13 cellular contexts compared by ENCODE assay signal in genomic region chr11:9717719-9718118, GRCh38. TPM values are rescaled to one million over a fixed set of nuclear protein-coding genes. Genes with fewer than 3 reads are reported as not detected.
DNase-seq lines count a peak whose midpoint lies in the region; ATAC-seq, FAIRE-seq and TF ChIP-seq lines count a peak whose summit lies in the region.
"Had no signal": no experiment of that assay in that cellular context is flagged by ENCODE, and none has a peak within 500 bp of the region (broad histone marks: within the 10 kb centered on the region; RNA-seq: fewer than 3 reads in every experiment).

No MANE protein-coding gene starts in this region.

- TF ChIP-seq POLR2A in K562 (conservative IDR thresholded peaks at IDR 0.05): no peak

- H3K4me3 ChIP-seq in right atrium auricular region: no peak overlapping the region
- H3K4me3 ChIP-seq in K562: no peak overlapping the region
- no peak overlapping the region for H3K4me3 ChIP-seq in osteoblast (ENCODE audit: insufficient read depth, low read length)
- no peak overlapping the region for H3K4me3 ChIP-seq in aorta (ENCODE audit: low read length in 2 of 2)
- H3K4me3 ChIP-seq: MG63, smooth muscle cell had no signal

- H3K9me1 ChIP-seq in K562 (ENCODE audit: control insufficient read depth, insufficient read depth, low read length): no peaks in the 10 kb centered on the region

- H3K27ac ChIP-seq in right atrium auricular region (peak overlapping the region; percentile 52 to 74), K562 (ENCODE audit: extremely low read depth, low read depth, low read length) (no peak overlapping the region), osteoblast (ENCODE audit: low read depth, low read length) (peak overlapping the region; percentile 61), aorta (ENCODE audit: low read depth in 1 of 2, low read length in 2 of 2) (peak overlapping the region; percentile 12 to 57)

- H3K79me2 ChIP-seq in K562 (ENCODE audit: control insufficient read depth, insufficient read depth, low read length): no peaks in the 10 kb centered on the region
- peaks cover 39% of the 10 kb centered on the region for H3K79me2 ChIP-seq in osteoblast (ENCODE audit: insufficient read depth, low read length)

- DNase-seq in right atrium auricular region (ENCODE audit: low spot score) (no peak), left ventricle myocardium superior (no peak), K562 (ENCODE audit: extremely low read depth in 1 of 4, low spot score in 3 of 4) (no peak), osteoblast (ENCODE audit: insufficient read length, low spot score, missing footprints) (no peak), aorta (no peak), HPDE6-E6E7 (ENCODE audit: extremely low spot score) (no peak), NCI-H1694 (lab: John Stamatoyannopoulos, UW) (no peak)
- DNase-seq: activated T-cell treated with anti-CD3 and anti-CD28 coated beads, Interleukin-2, amount 50 U/mL, for 1 hour; AML-193; MG63; NCI-H524 had no signal

- H3K9ac ChIP-seq in K562 (ENCODE audit: insufficient read depth in 1 of 2, low read depth in 2 of 2, low read length in 2 of 2): no peak overlapping the region

- POLR2A ChIA-PET in K562 (lab: Yijun Ruan, JAX): interaction anchor here (1.2 to 1.3 kb wide), 2 partner anchors 10 to 12 kb away, joined by 3 to 4 read pairs; no protein-coding TSS in a partner anchor

- ATAC-seq in left ventricle myocardium superior: no peak
- no peak for ATAC-seq in K562
- ATAC-seq in aorta (ENCODE audit: low FRiP score): no peak
- no peak for ATAC-seq in GM21529 (IDR thresholded peaks at IDR 0.05; ENCODE audit: unreplicated experiment)

- H4K20me1 ChIP-seq in K562 (replicated peaks; ENCODE audit: control insufficient read depth, insufficient read depth, low read length): no peaks in the 10 kb centered on the region
- peaks cover 2% of the 10 kb centered on the region for H4K20me1 ChIP-seq in osteoblast (ENCODE audit: insufficient read depth, low read length)

- intact Hi-C loops in left ventricle myocardium superior (cut with micrococcal nuclease): no loop called here
- intact Hi-C loops in K562 (cut with micrococcal nuclease): no loop called here
- intact Hi-C loops in aorta (cut with DNase I): no loop called here

- TF ChIP-seq CTCF in right atrium auricular region (IDR thresholded peaks at IDR 0.05) (no peak), K562 (IDR thresholded peaks at IDR 0.05 in 2 of 3, conservative IDR thresholded peaks at IDR 0.05 in 1 of 3; ENCODE audit: insufficient read depth in 2 of 3, low read depth in 1 of 3, low read length in 3 of 3) (no peak), osteoblast (IDR thresholded peaks at IDR 0.05; ENCODE audit: extremely low read depth, low read depth, low read length) (no peak)

- no peak for TF ChIP-seq EP300 in K562 (IDR thresholded peaks at IDR 0.05; ENCODE audit: low read length)

- BruUV-seq in K562 (replicated peaks; lab: Mats Ljungman, UMichigan): no TSS peak

- no peak for FAIRE-seq in K562 (lab: Jason Lieb, UNC)

- H3K4me1 ChIP-seq in right atrium auricular region (peaks cover 0 to 42% of the 10 kb centered on the region in 2 donors), K562 (replicated peaks in 1 of 2; ENCODE audit: control insufficient read depth in 2 of 2, insufficient read depth in 2 of 2, low read length in 2 of 2) (peaks cover 0 to 12% of the 10 kb centered on the region in 2 experiments; a peak in 4 of 5 replicates), osteoblast (ENCODE audit: insufficient read depth, low read length) (peaks cover 28% of the 10 kb centered on the region), aorta (ENCODE audit: control insufficient read depth in 1 of 2, insufficient read depth in 2 of 2, low read length in 2 of 2) (peaks cover 4 to 18% of the 10 kb centered on the region in 2 donors)

- peaks cover 14% of the 10 kb centered on the region for H3K36me3 ChIP-seq in right atrium auricular region
- H3K36me3 ChIP-seq in K562 (ENCODE audit: control insufficient read depth, insufficient read depth, low read length): no peaks in the 10 kb centered on the region; the same call in 2 of the 3 replicates
- peaks cover 3% of the 10 kb centered on the region for H3K36me3 ChIP-seq in osteoblast (ENCODE audit: insufficient read depth, low read length)
- H3K36me3 ChIP-seq in aorta (ENCODE audit: control insufficient read depth in 1 of 2, insufficient read depth in 2 of 2, low read length in 1 of 2): no peaks in the 10 kb centered on the region

- H3K27me3 ChIP-seq in right atrium auricular region: no peaks in the 10 kb centered on the region
- no peaks in the 10 kb centered on the region for H3K27me3 ChIP-seq in K562 (ENCODE audit: control insufficient read depth in 2 of 2, insufficient read depth in 2 of 2, low read length in 2 of 2)
- H3K27me3 ChIP-seq in osteoblast (ENCODE audit: insufficient read depth, low read length): no peaks in the 10 kb centered on the region
- no peaks in the 10 kb centered on the region for H3K27me3 ChIP-seq in aorta (ENCODE audit: control insufficient read depth in 1 of 2, insufficient read depth in 2 of 2, low read length in 1 of 2)
- H3K27me3 ChIP-seq: MG63 had no signal

- H3K9me3 ChIP-seq in right atrium auricular region (no peaks in the 10 kb centered on the region), K562 (replicated peaks; ENCODE audit: control insufficient read depth, insufficient read depth, low read depth, low read length) (no peaks in the 10 kb centered on the region), osteoblast (ENCODE audit: low read depth, low read length) (no peaks in the 10 kb centered on the region), aorta (ENCODE audit: control insufficient read depth, low read length) (no peaks in the 10 kb centered on the region)

- H3K4me2 ChIP-seq in K562 (ENCODE audit: insufficient read depth, low read length) (no peak overlapping the region), osteoblast (ENCODE audit: insufficient read depth, low read length) (no peak overlapping the region)
- H3K4me2 ChIP-seq: smooth muscle cell had no signal

- CTCF ChIA-PET in K562 (lab: Yijun Ruan, JAX; ENCODE audit: low intra/inter-chr PET ratio): no interaction called here

- in situ Hi-C loops in K562 (cut with MboI): no loop called here

- no peak for TF ChIP-seq RAD21 in K562 (CRISPR knock-in tag; conservative IDR thresholded peaks at IDR 0.05 in 1 of 2, IDR thresholded peaks at IDR 0.05 in 1 of 2)

- WGBS in K562 (ENCODE audit: insufficient coverage, low coverage, missing lambda C conversion rate): 21% methylated on average over 2 of the region's 2 CpGs
- WGBS in aorta, 2 donors: 11 to 16% methylated on average over 2 of the region's 2 CpGs

- H2AFZ ChIP-seq in K562 (ENCODE audit: low read depth, low read length) (no peak overlapping the region), osteoblast (ENCODE audit: low read length) (peak overlapping the region; percentile 1)

TF ChIP-seq in K562, 482 proteins besides CTCF, POLR2A, EP300 and RAD21 (continues in another document):
- TF ChIP-seq E2F6 (IDR thresholded peaks at IDR 0.05; ENCODE audit: borderline replicate concordance in 1 of 2, extremely low read depth in 1 of 2, insufficient read depth in 1 of 2, insufficient read length in 1 of 2, low read depth in 1 of 2, low read length in 1 of 2, poor library complexity in 1 of 2, severe bottlenecking in 1 of 2) (no peak), CTCFL (IDR thresholded peaks at IDR 0.05; ENCODE audit: borderline replicate concordance, insufficient read depth, low read depth, low read length, poor library complexity, severe bottlenecking) (no peak), MECOM (CRISPR knock-in tag; IDR thresholded peaks at IDR 0.05) (no peak), ZNF589 (CRISPR knock-in tag; IDR thresholded peaks at IDR 0.05; ENCODE audit: low read depth) (no peak), U2AF2 (optimal IDR thresholded peaks at IDR 0.05; ENCODE audit: low read depth, low read length) (no peak)

RNA-seq across cellular contexts. Expression of gene SWAP70, which starts 53.8 kb away (rescaled TPM):
- total RNA-seq in right atrium auricular region: 10 to 100 TPM; 18.7 to 33.4 TPM
- 25.0 TPM for total RNA-seq in left ventricle myocardium superior
- total RNA-seq in K562 (2011; cell fraction: chromatin; rRNA removed; ENCODE audit: low replicate concordance): 1.2 and 3.2 TPM in 2 replicates
- total RNA-seq in K562 (2011; cell fraction: nucleolus; rRNA removed): 0.79 and 1.0 TPM in 2 replicates
- total RNA-seq in K562 (2011; cell fraction: nucleoplasm; rRNA removed): 1.4 and 2.7 TPM in 2 replicates
- total RNA-seq in K562 (2014; rRNA removed): 2.3 TPM in 2 replicates
- 4.4 and 4.8 TPM in 2 replicates for total RNA-seq in K562 (2014; rRNA removed; fragmentation: Illumina TruSeq; extraction: Trizol)
- total RNA-seq in K562 (2015; rRNA removed; fragmentation: Illumina TruSeq; extraction: Trizol): 4.9 and 5.0 TPM in 2 replicates
- total RNA-seq in K562 (2021): 2.9 and 4.3 TPM in 2 replicates
- polyA plus RNA-seq in K562 (2011; rRNA removed): 1.8 and 2.4 TPM in 2 replicates
- polyA plus RNA-seq in K562 (2011; cell fraction: cytosol; rRNA removed): 1.0 and 1.8 TPM in 2 replicates
- polyA plus RNA-seq in K562 (2011; cell fraction: nucleus; rRNA removed): 0.73 and 0.78 TPM in 2 replicates
- polyA plus RNA-seq in K562 (2012): 4.6 and 5.5 TPM in 2 replicates
- 4.1 and 4.3 TPM in 2 replicates for polyA plus RNA-seq in K562 (2014; fragmentation: Illumina TruSeq; extraction: Trizol)
- polyA plus RNA-seq in K562 (2014; fragmentation: Nextera tagmentation; extraction: Ambion mirVana): 1 to 10 TPM; 1.7 to 1.9 TPM
- polyA plus RNA-seq in K562 (2014; rRNA removed): 2.9 and 3.9 TPM in 2 replicates
- polyA minus RNA-seq in K562 (2011; rRNA and poly(A)+ RNA removed): 2.9 and 3.5 TPM in 2 replicates
- 1.6 and 2.3 TPM in 2 replicates for polyA minus RNA-seq in K562 (2011; cell fraction: cytosol; rRNA and poly(A)+ RNA removed)
- 0.54 and 1.8 TPM in 2 replicates for polyA minus RNA-seq in K562 (2011; cell fraction: nucleus; rRNA and poly(A)+ RNA removed)
- 55.4 and 62.2 TPM in 2 replicates for total RNA-seq in osteoblast
- 10 to 100 TPM; 64.4 to 69.0 TPM for total RNA-seq in aorta
- 10 to 100 TPM; 15.8 to 29.8 TPM for polyA plus RNA-seq in aorta
